Comparison of ENCODE assay signal across 8 cellular contexts in the genomic region with DNA sequence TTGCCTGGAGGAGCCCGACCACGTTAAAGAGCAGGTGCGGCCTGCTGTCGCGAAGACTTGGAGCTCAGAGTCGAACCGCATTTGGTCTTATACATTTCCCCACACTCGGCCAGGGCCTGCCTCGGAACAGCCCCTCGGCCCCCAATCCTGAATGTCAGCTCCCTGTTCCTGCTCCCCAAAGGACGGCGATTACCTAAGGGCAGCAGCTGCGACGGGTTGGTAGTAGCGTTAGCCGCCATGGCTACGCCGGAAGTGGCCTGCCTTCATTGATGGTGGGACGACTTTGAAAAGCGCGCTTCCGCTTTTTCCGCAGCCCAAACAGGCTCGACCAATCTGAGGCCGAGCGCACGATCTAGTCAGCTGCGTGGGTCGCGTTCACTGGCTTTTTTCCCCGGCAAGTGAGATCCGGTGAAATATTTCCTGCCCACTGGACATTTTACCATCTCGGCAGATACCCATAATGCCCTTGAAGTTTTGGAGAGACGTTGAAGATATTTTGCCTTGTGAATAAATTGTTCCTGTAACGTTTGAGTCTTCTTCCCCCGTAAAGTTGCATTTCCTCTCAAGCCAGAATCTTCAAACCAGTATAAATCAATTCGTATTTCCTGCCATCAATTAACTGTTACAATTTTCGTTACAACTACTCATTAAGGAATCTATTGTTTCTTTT. TPM values are rescaled to one million over a fixed set of nuclear protein-coding genes. Genes with fewer than 3 reads are reported as not detected.
A peak's percentile ranks its signal among the peaks of the same experiment; 100 is the strongest.
DNase-seq lines count a peak whose midpoint lies in the region; ATAC-seq and TF ChIP-seq lines count a peak whose summit lies in the region.

A gene (minus strand): TSS at position 254 of the 670 bp plus-strand sequence. CDS start 15 bp downstream, at position 239.

- H3K4me3 ChIP-seq in prostate gland (peak within 1 kb of the TSS; percentile 58 to 65), urinary bladder (ENCODE audit: low read depth, low read length) (peak within 1 kb of the TSS; percentile 43)

- intact Hi-C loops in T-helper 1 cell treated with Interleukin-12 subunit alpha and Interleukin-12 subunit beta and Interleukin-4 antibody, amounts not matched to agents 30 ng/mL and 1 ng/mL, for 36 hours (cut with micrococcal nuclease): loop anchor here (1.0 to 10.0 kb wide), 11 partner anchors 65 to 1985 kb away; a partner anchor contains a TSS
- intact Hi-C loops in left ventricle myocardium superior (cut with micrococcal nuclease) (no loop called here), prostate gland (cut with DNase I) (no loop called here)

- TF ChIP-seq POLR2A in prostate gland (IDR thresholded peaks at IDR 0.05): no peak

- peak; percentile 80 for DNase-seq in GM13976 (ENCODE audit: low spot score)
- DNase-seq in NCI-H146 treated with DMSO at 0.1 percent for 48 hours (lab: John Stamatoyannopoulos, UW; ENCODE audit: unreplicated experiment): peak; percentile 83
- DNase-seq in amniotic epithelial cell (ENCODE audit: low read depth): peak; percentile 94
- DNase-seq in left ventricle myocardium superior: peak; percentile 94
- peak; percentile 91 for DNase-seq in prostate gland (ENCODE audit: low spot score)

- H3K4me1 ChIP-seq in prostate gland (replicated peaks): no peaks in the 10 kb centered on the region
- no peaks in the 10 kb centered on the region for H3K4me1 ChIP-seq in urinary bladder (ENCODE audit: insufficient read depth)

- peak within 1 kb of the TSS; percentile 85 to 86 for H3K27ac ChIP-seq in prostate gland
- H3K27ac ChIP-seq in urinary bladder (ENCODE audit: low read depth): peak within 1 kb of the TSS; percentile 71

- H3K9me3 ChIP-seq in prostate gland: no peaks in the 10 kb centered on the region

- H3K36me3 ChIP-seq in prostate gland (no peaks in the 10 kb centered on the region), urinary bladder (ENCODE audit: insufficient read depth) (no peaks in the 10 kb centered on the region)

- ATAC-seq in HG02870 (IDR thresholded peaks at IDR 0.05; ENCODE audit: unreplicated experiment) (peak; percentile 89), left ventricle myocardium superior (peak; percentile 89)

- 0% methylated on average over 38 of the region's 38 CpGs for WGBS in prostate gland
- under 1% methylated on average over 38 of the region's 38 CpGs for WGBS in urinary bladder

- TF ChIP-seq CTCF in GM13976 (IDR thresholded peaks at IDR 0.05; ENCODE audit: borderline replicate concordance, control extremely low read depth, extremely low read depth, insufficient read depth, missing control alignments): no peak
- TF ChIP-seq CTCF in prostate gland (IDR thresholded peaks at IDR 0.05): no peak

- H3K27me3 ChIP-seq in prostate gland (replicated peaks; ENCODE audit: insufficient read depth): no peaks in the 10 kb centered on the region

- in situ Hi-C loops in GM13976 (cut with MboI; ENCODE audit: low sequenced_read_pairs, unreplicated experiment): loop anchor here (25.0 kb wide), 1 partner anchor 622 kb away; a partner anchor contains a TSS

RNA-seq across cellular contexts. Expression of the gene that starts here (rescaled TPM):
- total RNA-seq in T-helper 1 cell treated with Interleukin-12 subunit alpha and Interleukin-12 subunit beta and Interleukin-4 antibody, amounts not matched to agents 30 ng/mL and 1 ng/mL, for 36 hours: 51.2 and 55.6 TPM in 2 replicates
- total RNA-seq in left ventricle myocardium superior (41.8 TPM), prostate gland (10 to 100 TPM; 15.4 to 41.6 TPM), urinary bladder (34.1 TPM)
- polyA plus RNA-seq in urinary bladder: 44.1 TPM

Comparison
In these comparisons a context has a peak if more than half of its experiments do, and no peak if none do; other contexts are left out.
1. Peak in every context shown above with its lines: DNase-seq, ATAC-seq, H3K4me3 ChIP-seq and H3K27ac ChIP-seq.